ENCODE assay signal across 25 cellular contexts in genomic region chr5:142974449-142974848, GRCh38.
DNase-seq lines count a peak whose midpoint lies in the region; ATAC-seq and TF ChIP-seq lines count a peak whose summit lies in the region.
"Had no signal": no experiment of that assay in that cellular context is flagged by ENCODE, and none has a peak within 500 bp of the region (broad histone marks: within the 10 kb centered on the region; RNA-seq: fewer than 3 reads in every experiment).

No MANE protein-coding gene starts in this region.

- H3K4ac ChIP-seq in mesenchymal stem cell (ENCODE audit: low read depth in 1 of 2, low read length in 2 of 2) = no peak overlapping the region

- peaks cover 4% of the 10 kb centered on the region for H3K79me1 ChIP-seq in mesenchymal stem cell (replicated peaks; ENCODE audit: low read length, poor library complexity, severe bottlenecking)

- TF ChIP-seq POLR2A in ovary (IDR thresholded peaks at IDR 0.05) = no peak

- 96 to 100% methylated on average over 2 to 5 of the region's 5 CpGs for WGBS in endodermal cell (ENCODE audit: insufficient coverage in 1 of 2, insufficient read length in 1 of 2), 2 experiments
- WGBS in ovary, 3 donors = 74 to 83% (median 76%) methylated on average over 5 of the region's 5 CpGs
- over 99% methylated on average over 3 of the region's 5 CpGs for WGBS in mesenchymal stem cell

- DNase-seq in stimulated activated naive CD8-positive, alpha-beta T cell treated with anti-CD3 and anti-CD28 coated beads, Interleukin-15, amount 100 ng/mL, for 72 hours = no peak
- DNase-seq in activated naive CD8-positive, alpha-beta T cell treated with anti-CD3 and anti-CD28 coated beads for 36 hours = no peak
- DNase-seq in endodermal cell (peak; percentile 4), upper lobe of right lung (no peak), ovary (no peak), mesenchymal stem cell (no peak)
- DNase-seq: activated CD4-positive, CD25-positive, alpha-beta regulatory T cell treated with anti-CD3 and anti-CD28 coated beads, Interleukin-2, amount 50 U/mL, for 72 hours; activated gamma-delta T cell treated with Interleukin-2 at 50 U/mL for 16 hours; amniotic stem cell; islet precursor cell; midbrain; naive thymus-derived CD4-positive, alpha-beta T cell; NCI-H1436 treated with DMSO at 0.1 percent for 48 hours; NCI-H446; NCI-H774; pancreas; RPMI8226; stimulated activated CD4-positive, alpha-beta T cell treated with anti-CD3 and anti-CD28 coated beads, Interleukin-2, amount 100 ng/mL, for 24 hours; substantia nigra; T-helper 1 cell; upper lobe of left lung had no signal

- H3K14ac ChIP-seq in mesenchymal stem cell (ENCODE audit: low read length in 2 of 2) = no peak overlapping the region

- TF ChIP-seq EP300 in ovary (IDR thresholded peaks at IDR 0.05) = no peak

- TF ChIP-seq CTCF in endodermal cell (conservative IDR thresholded peaks at IDR 0.05) (no peak), upper lobe of right lung (IDR thresholded peaks at IDR 0.05) (no peak), ovary (IDR thresholded peaks at IDR 0.05) (no peak)

- no peaks in the 10 kb centered on the region for H3K36me3 ChIP-seq in endodermal cell (ENCODE audit: control insufficient read depth, insufficient read depth, low read length)
- H3K36me3 ChIP-seq in upper lobe of right lung = no peaks in the 10 kb centered on the region
- H3K36me3 ChIP-seq in ovary = no peaks in the 10 kb centered on the region
- H3K36me3 ChIP-seq in mesenchymal stem cell (ENCODE audit: control insufficient read depth in 1 of 2, insufficient read depth in 2 of 2, low read depth in 1 of 2, low read length in 2 of 2) = no peaks in the 10 kb centered on the region
- H3K36me3 ChIP-seq: pancreas, upper lobe of left lung had no signal

- H3K4me3 ChIP-seq in endodermal cell (ENCODE audit: low read length) (no peak overlapping the region), upper lobe of right lung (no peak overlapping the region), ovary (no peak overlapping the region), mesenchymal stem cell (ENCODE audit: insufficient read depth in 1 of 2, low read depth in 1 of 2, low read length in 2 of 2) (no peak overlapping the region)
- H3K4me3 ChIP-seq: pancreas, smooth muscle cell, upper lobe of left lung had no signal

- no peak overlapping the region for H2AK5ac ChIP-seq in mesenchymal stem cell (ENCODE audit: low read length, severe bottlenecking)

- ATAC-seq in stimulated activated naive CD8-positive, alpha-beta T cell treated with anti-CD3 and anti-CD28 coated beads, Interleukin-15, amount 100 ng/mL, for 72 hours = no peak
- peak; percentile 18 for ATAC-seq in upper lobe of right lung
- ATAC-seq in HG03432 (IDR thresholded peaks at IDR 0.05; ENCODE audit: unreplicated experiment) = no peak
- ATAC-seq: HCT116; naive thymus-derived CD4-positive, alpha-beta T cell; pancreas had no signal

- H3K9me3 ChIP-seq in endodermal cell (ENCODE audit: control insufficient read depth, low read length) (no peaks in the 10 kb centered on the region), upper lobe of right lung (no peaks in the 10 kb centered on the region), ovary (no peaks in the 10 kb centered on the region), mesenchymal stem cell (ENCODE audit: control insufficient read depth, low read length) (no peaks in the 10 kb centered on the region)
- H3K9me3 ChIP-seq: pancreas, upper lobe of left lung had no signal

- peak overlapping the region; percentile 23 for H3K4me3 Mint-ChIP-seq in stimulated activated naive CD8-positive, alpha-beta T cell treated with anti-CD3 and anti-CD28 coated beads, Interleukin-15, Interleukin-2, amounts not matched to agents 100 ng/mL and 50 ng/mL, for 24 hours
- no peak overlapping the region for H3K4me3 Mint-ChIP-seq in stimulated activated naive CD8-positive, alpha-beta T cell treated with anti-CD3 and anti-CD28 coated beads, Interleukin-15, amount 100 ng/mL, for 72 hours
- no peak overlapping the region for H3K4me3 Mint-ChIP-seq in activated naive CD8-positive, alpha-beta T cell treated with anti-CD3 and anti-CD28 coated beads for 36 hours
- H3K4me3 Mint-ChIP-seq in endodermal cell = no peak overlapping the region
- H3K4me3 Mint-ChIP-seq: naive thymus-derived CD4-positive, alpha-beta T cell had no signal

- H2AFZ ChIP-seq in mesenchymal stem cell (ENCODE audit: low read depth, low read length) = no peak overlapping the region

- no peak overlapping the region for H3K18ac ChIP-seq in mesenchymal stem cell (ENCODE audit: low read depth in 1 of 2, low read length in 2 of 2)

- intact Hi-C loops in upper lobe of right lung (cut with DNase I) = no loop called here
- intact Hi-C loops in ovary (cut with DNase I) = no loop called here

- H3K23ac ChIP-seq in mesenchymal stem cell (ENCODE audit: low read length in 2 of 2) = no peak overlapping the region

- H3K4me1 ChIP-seq in endodermal cell (ENCODE audit: control insufficient read depth, insufficient read depth, low read length) (peaks cover 4% of the 10 kb centered on the region), upper lobe of right lung (peaks cover 15% of the 10 kb centered on the region), ovary (ENCODE audit: insufficient read depth) (no peaks in the 10 kb centered on the region), mesenchymal stem cell (ENCODE audit: control insufficient read depth, insufficient read depth, low read depth, low read length) (peaks cover 9% of the 10 kb centered on the region)
- H3K4me1 ChIP-seq: pancreas had no signal

- H3K36me3 Mint-ChIP-seq in stimulated activated naive CD8-positive, alpha-beta T cell treated with anti-CD3 and anti-CD28 coated beads, Interleukin-15, Interleukin-2, amounts not matched to agents 100 ng/mL and 50 ng/mL, for 24 hours (ENCODE audit: low read depth) = peaks cover 4% of the 10 kb centered on the region
- peaks cover 30% of the 10 kb centered on the region for H3K36me3 Mint-ChIP-seq in activated naive CD8-positive, alpha-beta T cell treated with anti-CD3 and anti-CD28 coated beads for 36 hours
- peaks cover 4% of the 10 kb centered on the region for H3K36me3 Mint-ChIP-seq in endodermal cell (ENCODE audit: low read depth)

- no peak overlapping the region for H3K4me2 ChIP-seq in mesenchymal stem cell (ENCODE audit: low read length, poor library complexity, severe bottlenecking)
- H3K4me2 ChIP-seq: smooth muscle cell had no signal

- H3K27me3 ChIP-seq in endodermal cell (ENCODE audit: control insufficient read depth, insufficient read depth, low read length, poor library complexity, severe bottlenecking) = no peaks in the 10 kb centered on the region
- no peaks in the 10 kb centered on the region for H3K27me3 ChIP-seq in upper lobe of right lung
- H3K27me3 ChIP-seq in ovary = no peaks in the 10 kb centered on the region
- H3K27me3 ChIP-seq in mesenchymal stem cell (ENCODE audit: control insufficient read depth in 1 of 2, insufficient read depth in 1 of 2, low read length in 2 of 2) = no peaks in the 10 kb centered on the region
- H3K27me3 ChIP-seq: pancreas, upper lobe of left lung had no signal

- peaks cover 91% of the 10 kb centered on the region for H3K4me1 Mint-ChIP-seq in stimulated activated naive CD8-positive, alpha-beta T cell treated with anti-CD3 and anti-CD28 coated beads, Interleukin-15, Interleukin-2, amounts not matched to agents 100 ng/mL and 50 ng/mL, for 24 hours (ENCODE audit: low read depth)
- peaks cover 83% of the 10 kb centered on the region for H3K4me1 Mint-ChIP-seq in stimulated activated naive CD8-positive, alpha-beta T cell treated with anti-CD3 and anti-CD28 coated beads, Interleukin-15, amount 100 ng/mL, for 72 hours
- peaks cover 61% of the 10 kb centered on the region for H3K4me1 Mint-ChIP-seq in activated naive CD8-positive, alpha-beta T cell treated with anti-CD3 and anti-CD28 coated beads for 36 hours
- H3K4me1 Mint-ChIP-seq in endodermal cell = peaks cover 17% of the 10 kb centered on the region

- no peaks in the 10 kb centered on the region for H3K27me3 Mint-ChIP-seq in stimulated activated naive CD8-positive, alpha-beta T cell treated with anti-CD3 and anti-CD28 coated beads, Interleukin-15, Interleukin-2, amounts not matched to agents 100 ng/mL and 50 ng/mL, for 24 hours
- H3K27me3 Mint-ChIP-seq in stimulated activated naive CD8-positive, alpha-beta T cell treated with anti-CD3 and anti-CD28 coated beads, Interleukin-15, amount 100 ng/mL, for 72 hours = no peaks in the 10 kb centered on the region
- H3K27me3 Mint-ChIP-seq in activated naive CD8-positive, alpha-beta T cell treated with anti-CD3 and anti-CD28 coated beads for 36 hours = no peaks in the 10 kb centered on the region
- H3K27me3 Mint-ChIP-seq in endodermal cell (ENCODE audit: insufficient read depth) = no peaks in the 10 kb centered on the region
- H3K27me3 Mint-ChIP-seq: naive thymus-derived CD4-positive, alpha-beta T cell had no signal

- H2BK5ac ChIP-seq in mesenchymal stem cell (ENCODE audit: low read depth, low read length, poor library complexity, severe bottlenecking) = no peak overlapping the region

- H2BK120ac ChIP-seq in mesenchymal stem cell (ENCODE audit: low read depth, low read length) = no peak overlapping the region

- no peak overlapping the region for H3K27ac ChIP-seq in endodermal cell (ENCODE audit: low read depth, low read length)
- H3K27ac ChIP-seq in upper lobe of right lung = no peak overlapping the region
- H3K27ac ChIP-seq in ovary = no peak overlapping the region
- no peak overlapping the region for H3K27ac ChIP-seq in mesenchymal stem cell (ENCODE audit: low read length, poor library complexity, severe bottlenecking)
- H3K27ac ChIP-seq: pancreas, upper lobe of left lung had no signal

- H3K9me3 Mint-ChIP-seq in stimulated activated naive CD8-positive, alpha-beta T cell treated with anti-CD3 and anti-CD28 coated beads, Interleukin-15, Interleukin-2, amounts not matched to agents 100 ng/mL and 50 ng/mL, for 24 hours = no peaks in the 10 kb centered on the region
- H3K9me3 Mint-ChIP-seq in stimulated activated naive CD8-positive, alpha-beta T cell treated with anti-CD3 and anti-CD28 coated beads, Interleukin-15, amount 100 ng/mL, for 72 hours = peaks cover 0 to 4% of the 10 kb centered on the region in 2 donors
- peaks cover 6% of the 10 kb centered on the region for H3K9me3 Mint-ChIP-seq in activated naive CD8-positive, alpha-beta T cell treated with anti-CD3 and anti-CD28 coated beads for 36 hours
- no peaks in the 10 kb centered on the region for H3K9me3 Mint-ChIP-seq in endodermal cell

- H3K27ac Mint-ChIP-seq in stimulated activated naive CD8-positive, alpha-beta T cell treated with anti-CD3 and anti-CD28 coated beads, Interleukin-15, Interleukin-2, amounts not matched to agents 100 ng/mL and 50 ng/mL, for 24 hours = peak overlapping the region; percentile 36
- no peak overlapping the region for H3K27ac Mint-ChIP-seq in stimulated activated naive CD8-positive, alpha-beta T cell treated with anti-CD3 and anti-CD28 coated beads, Interleukin-15, amount 100 ng/mL, for 72 hours
- peak overlapping the region; percentile 34 for H3K27ac Mint-ChIP-seq in activated naive CD8-positive, alpha-beta T cell treated with anti-CD3 and anti-CD28 coated beads for 36 hours
- no peak overlapping the region for H3K27ac Mint-ChIP-seq in endodermal cell
- H3K27ac Mint-ChIP-seq: naive thymus-derived CD4-positive, alpha-beta T cell had no signal

- H2BK12ac ChIP-seq in mesenchymal stem cell (ENCODE audit: low read length in 2 of 2) = no peak overlapping the region

- no peak overlapping the region for H2BK15ac ChIP-seq in mesenchymal stem cell (ENCODE audit: low read depth, poor library complexity, severe bottlenecking)

- no peak overlapping the region for H4K91ac ChIP-seq in mesenchymal stem cell (ENCODE audit: low read length)

- no peak overlapping the region for H4K8ac ChIP-seq in mesenchymal stem cell (ENCODE audit: low read length)

- H3K9ac ChIP-seq in endodermal cell (ENCODE audit: extremely low read depth, low read length, poor library complexity, severe bottlenecking) (no peak overlapping the region), mesenchymal stem cell (ENCODE audit: low read length) (no peak overlapping the region)

Comparison
In these comparisons a context has a peak if more than half of its experiments do, and no peak if none do; other contexts are left out.
1. H3K27ac Mint-ChIP-seq: peak in stimulated activated naive CD8-positive, alpha-beta T cell treated with anti-CD3 and anti-CD28 coated beads, Interleukin-15, Interleukin-2, amounts not matched to agents 100 ng/mL and 50 ng/mL, for 24 hours (single experiment) and activated naive CD8-positive, alpha-beta T cell treated with anti-CD3 and anti-CD28 coated beads for 36 hours (single experiment); none in stimulated activated naive CD8-positive, alpha-beta T cell treated with anti-CD3 and anti-CD28 coated beads, Interleukin-15, amount 100 ng/mL, for 72 hours (0 of 2) and endodermal cell (single experiment).